ENCODE assay signal across 8 cellular contexts in genomic region chr7:44565097-44565794, GRCh38. TPM values are rescaled to one million over a fixed set of nuclear protein-coding genes. Genes with fewer than 3 reads are reported as not detected.
DNase-seq lines count a peak whose midpoint lies in the region; ATAC-seq and TF ChIP-seq lines count a peak whose summit lies in the region.

No MANE protein-coding gene starts in this region.

- H3K27ac ChIP-seq in liver (ENCODE audit: low read depth in 1 of 2, low read length in 2 of 2), result no peak overlapping the region

- ATAC-seq in GM18870 (IDR thresholded peaks at IDR 0.05; ENCODE audit: unreplicated experiment), result no peak

- CTCF ChIA-PET in activated CD4-positive, alpha-beta T cell treated with anti-CD3 and anti-CD28 coated beads, Interleukin-2, amount 10 ng/mL, durations not matched to agents 7 days and 5 days (lab: Charles Lee), result interaction anchor here (0.6 to 2.5 kb wide), 28 partner anchors 9 to 571 kb away, joined by 3 to 14 read pairs (median 3); partner anchors contain the start of genes DDX56, NUDCD3 and PURB

- peaks cover 8 to 35% (median 25%) of the 10 kb centered on the region in 4 donors for H3K4me1 ChIP-seq in liver (ENCODE audit: control insufficient read depth in 4 of 4, insufficient read depth in 4 of 4, low read length in 3 of 4)

- H3K9me3 ChIP-seq in liver (ENCODE audit: control insufficient read depth in 4 of 4, low read length in 3 of 4), result no peaks in the 10 kb centered on the region

- 54% methylated on average over 13 of the region's 13 CpGs for WGBS in liver

- H3K9me3 Mint-ChIP-seq in activated CD4-positive, alpha-beta T cell treated with anti-CD3 and anti-CD28 coated beads, Interleukin-2, amount 10 ng/mL, durations not matched to agents 7 days and 5 days, result no peaks in the 10 kb centered on the region

- H3K4me3 Mint-ChIP-seq in activated CD4-positive, alpha-beta T cell treated with anti-CD3 and anti-CD28 coated beads, Interleukin-2, amount 10 ng/mL, durations not matched to agents 7 days and 5 days, result no peak overlapping the region

- TF ChIP-seq CTCF in HFF-Myc (IDR thresholded peaks at IDR 0.05; ENCODE audit: low read depth, low read length, missing control alignments) (peak; percentile 94), choroid plexus epithelial cell (conservative IDR thresholded peaks at IDR 0.05; ENCODE audit: low read depth, low read length) (peak; percentile 98), liver (IDR thresholded peaks at IDR 0.05; ENCODE audit: low read depth, low read length, missing input control) (peak; percentile 99)

- peaks cover 50% of the 10 kb centered on the region for H3K36me3 Mint-ChIP-seq in activated CD4-positive, alpha-beta T cell treated with anti-CD3 and anti-CD28 coated beads, Interleukin-2, amount 10 ng/mL, durations not matched to agents 7 days and 5 days (ENCODE audit: low read depth)

- H3K27me3 Mint-ChIP-seq in activated CD4-positive, alpha-beta T cell treated with anti-CD3 and anti-CD28 coated beads, Interleukin-2, amount 10 ng/mL, durations not matched to agents 7 days and 5 days, result no peaks in the 10 kb centered on the region

- TF ChIP-seq RAD21 in liver (IDR thresholded peaks at IDR 0.05), result peak; percentile 92 to 94

- no peaks in the 10 kb centered on the region for H3K27me3 ChIP-seq in liver (ENCODE audit: control insufficient read depth in 4 of 4, insufficient read depth in 4 of 4, low read length in 3 of 4)

- H3K27ac Mint-ChIP-seq in activated CD4-positive, alpha-beta T cell treated with anti-CD3 and anti-CD28 coated beads, Interleukin-2, amount 10 ng/mL, durations not matched to agents 7 days and 5 days, result peak overlapping the region; percentile 19

- H3K4me1 Mint-ChIP-seq in activated CD4-positive, alpha-beta T cell treated with anti-CD3 and anti-CD28 coated beads, Interleukin-2, amount 10 ng/mL, durations not matched to agents 7 days and 5 days, result peaks cover 4% of the 10 kb centered on the region

- DNase-seq in ELF-1 (ENCODE audit: low read depth, low spot score) (peak; percentile 79), HFF-Myc (ENCODE audit: extremely low read depth, low read depth) (peak; percentile 30), NCI-H2171 treated with DMSO at 0.1 percent for 48 hours (lab: John Stamatoyannopoulos, UW) (peak; percentile 41), choroid plexus epithelial cell (ENCODE audit: low read depth) (peak; percentile 73)
- DNase-seq in activated CD4-positive, alpha-beta T cell treated with anti-CD3 and anti-CD28 coated beads, Interleukin-2, amount 10 ng/mL, durations not matched to agents 7 days and 5 days, result peak; percentile 62
- DNase-seq in stimulated activated CD8-positive, alpha-beta memory T cell treated with anti-CD3 and anti-CD28 coated beads, Interleukin-12 subunit alpha, Interleukin-12 subunit beta, amount 100 ng/mL, for 4 hours (ENCODE audit: low read depth), result peak; percentile 36

- peaks cover 18 to 43% (median 38%) of the 10 kb centered on the region in 4 donors for H3K36me3 ChIP-seq in liver (ENCODE audit: control insufficient read depth in 4 of 4, insufficient read depth in 3 of 4, low read depth in 1 of 4, low read length in 3 of 4)

- H3K4me3 ChIP-seq in HFF-Myc (replicated peaks; ENCODE audit: low read depth, low read length), result no peak overlapping the region
- H3K4me3 ChIP-seq in choroid plexus epithelial cell (ENCODE audit: low read depth, low read length), result no peak overlapping the region
- no peak overlapping the region for H3K4me3 ChIP-seq in liver (ENCODE audit: low read depth in 1 of 3, low read length in 3 of 3)

- POLR2A ChIA-PET in activated CD4-positive, alpha-beta T cell treated with anti-CD3 and anti-CD28 coated beads, Interleukin-2, amount 10 ng/mL, durations not matched to agents 7 days and 5 days (lab: Charles Lee), result interaction anchor here (0.7 kb wide), 1 partner anchor 16 kb away, joined by 3 read pairs; no protein-coding TSS in a partner anchor

- H3K9ac ChIP-seq in liver (ENCODE audit: low read depth in 1 of 2, low read length in 2 of 2), result no peak overlapping the region

TF ChIP-seq in liver, 16 proteins besides CTCF, POLR2A, EP300 and RAD21:
- TF ChIP-seq YY1 (IDR thresholded peaks at IDR 0.05), result peak; percentile 20
- peak; percentile 45 for TF ChIP-seq MAX (IDR thresholded peaks at IDR 0.05)
- no peak for TF ChIP-seq ZBTB33 (IDR thresholded peaks at IDR 0.05)

RNA-seq across cellular contexts. Expression of gene DDX56, which starts 8.5 kb away (rescaled TPM):
- 10 to 100 TPM; 83.6 to 84.9 TPM for total RNA-seq in activated CD4-positive, alpha-beta T cell treated with anti-CD3 and anti-CD28 coated beads, Interleukin-2, amount 10 ng/mL, durations not matched to agents 7 days and 5 days
- 10 to 100 TPM; 24.3 to 42.1 TPM for total RNA-seq in liver
- polyA plus RNA-seq in liver, result 10 to 100 TPM; 31.1 to 32.6 TPM

RNA-seq across cellular contexts. Expression of gene TMED4, which starts 16.8 kb away (rescaled TPM):
- 10 to 100 TPM; 78.1 to 78.3 TPM for total RNA-seq in activated CD4-positive, alpha-beta T cell treated with anti-CD3 and anti-CD28 coated beads, Interleukin-2, amount 10 ng/mL, durations not matched to agents 7 days and 5 days
- total RNA-seq in liver, result 10 to 100 TPM; 46.5 to 97.1 TPM
- 10 to 100 TPM; 26.9 to 47.4 TPM for polyA plus RNA-seq in liver

RNA-seq across cellular contexts. Expression of gene NPC1L1, which starts 24.1 kb away (rescaled TPM):
- not detected for total RNA-seq in activated CD4-positive, alpha-beta T cell treated with anti-CD3 and anti-CD28 coated beads, Interleukin-2, amount 10 ng/mL, durations not matched to agents 7 days and 5 days
- 10 to 100 TPM in 1 of 2 donors, 1 to 10 TPM in 1; 7.2 to 16.4 TPM for total RNA-seq in liver
- polyA plus RNA-seq in liver, result 10 to 100 TPM; 14.2 to 22.1 TPM

RNA-seq across cellular contexts. Expression of gene OGDH, which starts 41.2 kb away (rescaled TPM):
- 100 to 1,000 TPM; 114 to 121 TPM for total RNA-seq in activated CD4-positive, alpha-beta T cell treated with anti-CD3 and anti-CD28 coated beads, Interleukin-2, amount 10 ng/mL, durations not matched to agents 7 days and 5 days
- total RNA-seq in liver, result 10 to 100 TPM; 49.6 to 71.2 TPM
- polyA plus RNA-seq in liver, result 10 to 100 TPM; 10.8 to 32.8 TPM

Comparison
In these comparisons a context has a peak if more than half of its experiments do, and no peak if none do; other contexts are left out.
1. RNA of gene NPC1L1, which starts 24.1 kb away (total RNA-seq): 7.2 to 16.4 TPM in liver; not detected in activated CD4-positive, alpha-beta T cell treated with anti-CD3 and anti-CD28 coated beads, Interleukin-2, amount 10 ng/mL, durations not matched to agents 7 days and 5 days; every median in the first group is over 4 times any median in the second.
2. Peak in every context shown above with its lines, with median percentiles within 50 percentile points of each other: DNase-seq and CTCF ChIP-seq.